Comparison of ENCODE assay signal across 17 cellular contexts in genomic region chr10:130814610-130815009, GRCh38.
"Had no signal": no experiment of that assay in that cellular context is flagged by ENCODE, and none has a peak within 500 bp of the region (broad histone marks: within the 10 kb centered on the region; RNA-seq: fewer than 3 reads in every experiment).

No MANE protein-coding gene starts in this region.

- H3K4me1 ChIP-seq: colonic mucosa, gastrocnemius medialis, heart right ventricle, sigmoid colon, testis, tibial nerve had no signal

- H3K4me3 ChIP-seq: colonic mucosa, gastrocnemius medialis, heart right ventricle, sigmoid colon, skin epidermis, testis, tibial nerve had no signal

- H3K27me3 Mint-ChIP-seq: natural killer cell treated with Interleukin-12 subunit alpha and Interleukin-12 subunit beta and Interleukin-15 and Interleukin-18, amount 100 ng/mL, for 72 hours; stimulated activated naive B cell treated with anti-CD40 and anti-IgM and Interleukin-4, amounts not matched to agents 10 μg/mL and 1 μg/mL and 100 μg/mL, for 72 hours had no signal

- ATAC-seq: esophagus mucosa; gastrocnemius medialis; heart right ventricle; natural killer cell treated with Interleukin-12 subunit alpha and Interleukin-12 subunit beta and Interleukin-15 and Interleukin-18, amount 100 ng/mL, for 72 hours; stimulated activated naive B cell treated with anti-CD40 and anti-IgM and Interleukin-4, amounts not matched to agents 10 μg/mL and 1 μg/mL and 100 μg/mL, for 72 hours; stimulated activated naive CD8-positive, alpha-beta T cell treated with anti-CD3 and anti-CD28 coated beads, Interleukin-15, amount 100 ng/mL, for 72 hours had no signal

- H3K9me3 ChIP-seq: colonic mucosa, gastrocnemius medialis, sigmoid colon, testis had no signal

- DNase-seq: caudate nucleus; colonic mucosa; effector CD4-positive, alpha-beta T cell; gastrocnemius medialis; heart right ventricle; immature natural killer cell; mammary epithelial cell; sigmoid colon; stimulated activated CD4-positive, alpha-beta T cell treated with anti-CD3 and anti-CD28 coated beads, Interleukin-2, amount 100 ng/mL, for 24 hours; stimulated activated CD4-positive, alpha-beta T cell treated with anti-CD3 and anti-CD28 coated beads, Interleukin-4, amount 100 ng/mL, for 4 hours; stimulated activated naive B cell treated with anti-CD40 and anti-IgM and Interleukin-4, amounts not matched to agents 10 μg/mL and 1 μg/mL and 100 μg/mL, for 72 hours; stimulated activated naive CD8-positive, alpha-beta T cell treated with anti-CD3 and anti-CD28 coated beads, Interleukin-15, amount 100 ng/mL, for 72 hours; testis had no signal

- H3K4me3 Mint-ChIP-seq: immature natural killer cell; natural killer cell treated with Interleukin-12 subunit alpha and Interleukin-12 subunit beta and Interleukin-15 and Interleukin-18, amount 100 ng/mL, for 72 hours; stimulated activated naive B cell treated with anti-CD40 and anti-IgM and Interleukin-4, amounts not matched to agents 10 μg/mL and 1 μg/mL and 100 μg/mL, for 72 hours; stimulated activated naive CD8-positive, alpha-beta T cell treated with anti-CD3 and anti-CD28 coated beads, Interleukin-15, amount 100 ng/mL, for 72 hours had no signal

- H3K27ac ChIP-seq: colonic mucosa, gastrocnemius medialis, heart right ventricle, sigmoid colon, skin epidermis, testis, tibial nerve had no signal

- H3K36me3 ChIP-seq: colonic mucosa, gastrocnemius medialis, heart right ventricle, sigmoid colon, tibial nerve had no signal

- H3K27me3 ChIP-seq: colonic mucosa, gastrocnemius medialis, testis, tibial nerve had no signal

- H3K4me1 Mint-ChIP-seq: immature natural killer cell; stimulated activated naive B cell treated with anti-CD40 and anti-IgM and Interleukin-4, amounts not matched to agents 10 μg/mL and 1 μg/mL and 100 μg/mL, for 72 hours; stimulated activated naive CD8-positive, alpha-beta T cell treated with anti-CD3 and anti-CD28 coated beads, Interleukin-15, amount 100 ng/mL, for 72 hours had no signal

- H3K36me3 Mint-ChIP-seq: immature natural killer cell; natural killer cell treated with Interleukin-12 subunit alpha and Interleukin-12 subunit beta and Interleukin-15 and Interleukin-18, amount 100 ng/mL, for 72 hours had no signal

- H3K27ac Mint-ChIP-seq: immature natural killer cell; natural killer cell treated with Interleukin-12 subunit alpha and Interleukin-12 subunit beta and Interleukin-15 and Interleukin-18, amount 100 ng/mL, for 72 hours; stimulated activated naive B cell treated with anti-CD40 and anti-IgM and Interleukin-4, amounts not matched to agents 10 μg/mL and 1 μg/mL and 100 μg/mL, for 72 hours; stimulated activated naive CD8-positive, alpha-beta T cell treated with anti-CD3 and anti-CD28 coated beads, Interleukin-15, amount 100 ng/mL, for 72 hours had no signal
